In the genomic region with DNA sequence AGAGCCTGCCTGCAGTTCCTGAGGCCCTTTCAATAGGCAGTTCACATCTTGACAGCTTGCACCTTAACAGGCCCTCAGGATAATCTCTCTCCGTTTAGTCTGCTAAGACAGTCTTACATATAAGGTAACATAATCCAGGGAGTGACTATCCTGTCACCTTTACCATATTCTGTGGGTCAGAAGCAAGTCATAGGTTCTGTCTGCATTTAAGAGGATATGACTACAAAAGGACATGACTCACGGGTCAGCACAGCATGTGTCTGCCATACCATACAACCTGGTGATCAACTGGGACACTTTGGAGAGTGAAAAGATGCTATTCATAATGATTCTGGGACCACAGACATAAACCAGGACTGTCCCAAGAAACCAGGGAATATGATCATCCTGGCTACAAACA, we compare ENCODE assay signal across 13 cellular contexts.
A peak's percentile ranks its signal among the peaks of the same experiment; 100 is the strongest.
DNase-seq lines count a peak whose midpoint lies in the region; ATAC-seq and TF ChIP-seq lines count a peak whose summit lies in the region.
"Had no signal": no experiment of that assay in that cellular context is flagged by ENCODE, and none has a peak within 500 bp of the region (broad histone marks: within the 10 kb centered on the region; RNA-seq: fewer than 3 reads in every experiment).

No MANE protein-coding gene starts in this region.

- no peaks in the 10 kb centered on the region for H3K79me2 ChIP-seq in smooth muscle cell (ENCODE audit: low read depth)

- H3K4me1 ChIP-seq in smooth muscle cell (ENCODE audit: low read depth) = peaks cover 13% of the 10 kb centered on the region

- H3F3A ChIP-seq in smooth muscle cell (ENCODE audit: low read depth) = peaks cover 10% of the 10 kb centered on the region

- no peaks in the 10 kb centered on the region for H3K9me3 ChIP-seq in smooth muscle cell (replicated peaks; ENCODE audit: low read depth)

- no peak overlapping the region for H3K27ac Mint-ChIP-seq in activated T-helper 17 cell treated with anti-CD3 and anti-CD28 coated beads, Interleukin-2, amount 50 U/mL, for 72 hours
- no peak overlapping the region for H3K27ac Mint-ChIP-seq in stimulated activated naive B cell treated with anti-CD40 and anti-IgM and Interleukin-4, amounts not matched to agents 10 μg/mL and 1 μg/mL and 100 μg/mL, for 72 hours
- H3K27ac Mint-ChIP-seq: CD4-positive, CD25-positive, alpha-beta regulatory T cell; H9 had no signal

- peak overlapping the region; percentile 11 for H2AFZ ChIP-seq in smooth muscle cell (ENCODE audit: low read depth)

- H3K27me3 ChIP-seq in smooth muscle cell (ENCODE audit: low read depth) = no peaks in the 10 kb centered on the region

- no peaks in the 10 kb centered on the region for H4K20me1 ChIP-seq in smooth muscle cell (ENCODE audit: low read depth)

- H3K4me3 ChIP-seq in epithelial cell of esophagus (ENCODE audit: low read length) (no peak overlapping the region), smooth muscle cell (no peak overlapping the region)
- H3K4me3 ChIP-seq: K562 had no signal

- peak; percentile 5 for DNase-seq in EL
- peak; percentile 41 for DNase-seq in epithelial cell of esophagus (ENCODE audit: low read depth)
- no peak for DNase-seq in smooth muscle cell (lab: John Stamatoyannopoulos, UW; ENCODE audit: unreplicated experiment)
- DNase-seq in epidermal melanocyte (ENCODE audit: insufficient read length, low spot score) = no peak
- DNase-seq in stimulated activated naive B cell treated with anti-CD40 and anti-IgM and Interleukin-4, amounts not matched to agents 10 μg/mL and 1 μg/mL and 100 μg/mL, for 72 hours = no peak
- DNase-seq: ACHN; CD4-positive, CD25-positive, alpha-beta regulatory T cell; H9; NCI-H1048; SIG-M5 had no signal

- TF ChIP-seq CTCF in epithelial cell of esophagus (IDR thresholded peaks at IDR 0.05; ENCODE audit: insufficient read depth, low read depth, low read length, missing control alignments) (no peak), smooth muscle cell (IDR thresholded peaks at IDR 0.05; ENCODE audit: borderline replicate concordance, insufficient read depth, poor library complexity, severe bottlenecking) (no peak)

- no peaks in the 10 kb centered on the region for H3K36me3 Mint-ChIP-seq in activated T-helper 17 cell treated with anti-CD3 and anti-CD28 coated beads, Interleukin-2, amount 50 U/mL, for 72 hours (ENCODE audit: low read depth)
- H3K36me3 Mint-ChIP-seq in stimulated activated naive B cell treated with anti-CD40 and anti-IgM and Interleukin-4, amounts not matched to agents 10 μg/mL and 1 μg/mL and 100 μg/mL, for 72 hours = no peaks in the 10 kb centered on the region
- H3K36me3 Mint-ChIP-seq: CD4-positive, CD25-positive, alpha-beta regulatory T cell had no signal

- peak; percentile 77 for ATAC-seq in activated T-helper 17 cell treated with anti-CD3 and anti-CD28 coated beads, Interleukin-2, amount 50 U/mL, for 72 hours (replicated peaks)
- no peak for ATAC-seq in HG03108 (IDR thresholded peaks at IDR 0.05; ENCODE audit: unreplicated experiment)
- ATAC-seq in stimulated activated naive B cell treated with anti-CD40 and anti-IgM and Interleukin-4, amounts not matched to agents 10 μg/mL and 1 μg/mL and 100 μg/mL, for 72 hours (replicated peaks) = no peak
- ATAC-seq: K562 had no signal

- peak overlapping the region; percentile 6 for H3K27ac ChIP-seq in smooth muscle cell (ENCODE audit: low read depth)

- no peak overlapping the region for H3K9ac ChIP-seq in smooth muscle cell (ENCODE audit: low read depth)

- no peaks in the 10 kb centered on the region for H3K36me3 ChIP-seq in smooth muscle cell (ENCODE audit: low read depth)

- H3K9me3 Mint-ChIP-seq in activated T-helper 17 cell treated with anti-CD3 and anti-CD28 coated beads, Interleukin-2, amount 50 U/mL, for 72 hours = no peaks in the 10 kb centered on the region
- peaks cover 5 to 6% of the 10 kb centered on the region in 2 donors for H3K9me3 Mint-ChIP-seq in stimulated activated naive B cell treated with anti-CD40 and anti-IgM and Interleukin-4, amounts not matched to agents 10 μg/mL and 1 μg/mL and 100 μg/mL, for 72 hours

- WGBS in smooth muscle cell (ENCODE audit: low lambda C conversion rate) = 45% methylated on average over 2 of the region's 2 CpGs

- no peak overlapping the region for H3K4me2 ChIP-seq in smooth muscle cell

- no peak overlapping the region for H3K4me3 Mint-ChIP-seq in activated T-helper 17 cell treated with anti-CD3 and anti-CD28 coated beads, Interleukin-2, amount 50 U/mL, for 72 hours
- H3K4me3 Mint-ChIP-seq in stimulated activated naive B cell treated with anti-CD40 and anti-IgM and Interleukin-4, amounts not matched to agents 10 μg/mL and 1 μg/mL and 100 μg/mL, for 72 hours = no peak overlapping the region
- H3K4me3 Mint-ChIP-seq: CD4-positive, CD25-positive, alpha-beta regulatory T cell; H9 had no signal

- H3K27me3 Mint-ChIP-seq in activated T-helper 17 cell treated with anti-CD3 and anti-CD28 coated beads, Interleukin-2, amount 50 U/mL, for 72 hours = peaks cover 6% of the 10 kb centered on the region
- H3K27me3 Mint-ChIP-seq in stimulated activated naive B cell treated with anti-CD40 and anti-IgM and Interleukin-4, amounts not matched to agents 10 μg/mL and 1 μg/mL and 100 μg/mL, for 72 hours = no peaks in the 10 kb centered on the region
- H3K27me3 Mint-ChIP-seq: CD4-positive, CD25-positive, alpha-beta regulatory T cell had no signal

- no peaks in the 10 kb centered on the region for H3K4me1 Mint-ChIP-seq in activated T-helper 17 cell treated with anti-CD3 and anti-CD28 coated beads, Interleukin-2, amount 50 U/mL, for 72 hours
- no peaks in the 10 kb centered on the region for H3K4me1 Mint-ChIP-seq in stimulated activated naive B cell treated with anti-CD40 and anti-IgM and Interleukin-4, amounts not matched to agents 10 μg/mL and 1 μg/mL and 100 μg/mL, for 72 hours
- H3K4me1 Mint-ChIP-seq: CD4-positive, CD25-positive, alpha-beta regulatory T cell had no signal

Comparison
In these comparisons a context has a peak if more than half of its experiments do, and no peak if none do; other contexts are left out.
1. DNase-seq: peak in EL (single experiment) and epithelial cell of esophagus (single experiment); none in smooth muscle cell (single experiment), epidermal melanocyte (single experiment) and stimulated activated naive B cell treated with anti-CD40 and anti-IgM and Interleukin-4, amounts not matched to agents 10 μg/mL and 1 μg/mL and 100 μg/mL, for 72 hours (single experiment).